ENCODE assay signal across 6 cellular contexts in the genomic region with DNA sequence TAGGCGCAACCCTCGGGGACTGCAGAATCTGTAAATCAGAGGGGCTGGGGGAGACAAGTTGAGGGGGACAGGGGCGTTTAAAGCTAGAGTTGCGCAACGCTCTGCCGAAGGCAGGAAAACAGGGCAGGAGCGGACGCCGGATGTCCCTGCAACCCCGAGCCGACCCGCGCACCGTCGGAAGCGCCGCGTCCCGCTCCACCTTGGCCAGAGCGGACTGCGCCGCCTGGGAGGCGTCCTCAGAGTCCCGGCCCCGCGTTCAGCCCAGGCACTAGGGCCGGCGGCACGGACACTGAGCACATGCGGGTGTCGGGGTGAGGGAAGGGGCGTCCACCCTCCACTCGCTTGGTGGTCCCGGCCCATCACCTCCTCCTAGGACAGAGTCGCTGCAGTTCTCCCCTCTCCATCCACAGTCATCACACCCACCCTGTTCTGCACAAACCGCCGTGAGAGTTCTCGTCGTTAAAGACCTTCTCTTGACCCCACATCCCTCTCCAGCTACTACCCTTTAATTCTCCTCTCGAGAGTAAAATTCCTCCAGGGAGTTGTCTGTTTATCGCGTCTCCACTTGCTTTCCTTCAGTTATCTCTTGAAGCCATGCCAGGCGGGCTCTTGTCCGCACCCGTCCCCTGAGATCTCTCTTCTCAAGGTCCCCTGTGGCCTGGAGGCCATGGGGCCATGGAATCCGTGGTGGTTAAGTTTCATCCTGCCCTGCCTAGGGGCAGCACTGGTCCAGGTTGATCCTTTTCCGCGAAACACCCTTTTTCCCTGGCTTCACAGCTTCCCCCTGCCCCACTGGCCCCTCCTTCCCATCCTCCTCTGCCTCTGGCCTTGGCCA. TPM values are rescaled to one million over a fixed set of nuclear protein-coding genes. Genes with fewer than 3 reads are reported as not detected.
DNase-seq lines count a peak whose midpoint lies in the region; ATAC-seq, FAIRE-seq and TF ChIP-seq lines count a peak whose summit lies in the region.

No MANE protein-coding gene starts in this region.

- H3K4me3 ChIP-seq in keratinocyte (ENCODE audit: control insufficient read depth in 2 of 3, extremely low read depth in 1 of 3, insufficient read depth in 2 of 3, low read depth in 1 of 3, low read length in 3 of 3) = peak overlapping the region; percentile 66 to 81 (median 77)

- H3K27me3 Mint-ChIP-seq in T-helper 17 cell = no peaks in the 10 kb centered on the region

- peak overlapping the region; percentile 83 for H3K9ac ChIP-seq in keratinocyte (ENCODE audit: control insufficient read depth, extremely low read depth, insufficient read depth, low read length)

- no peaks in the 10 kb centered on the region for H4K20me1 ChIP-seq in keratinocyte (ENCODE audit: control insufficient read depth, extremely low read depth, insufficient read depth, low read length)

- dilution Hi-C loops in keratinocyte (cut with MboI; ENCODE audit: extremely low pct_ligation_motif_present, low sequenced_read_pairs) = no loop called here

- no peak for FAIRE-seq in keratinocyte (lab: Jason Lieb, UNC)

- H3K27ac Mint-ChIP-seq in T-helper 17 cell = peak overlapping the region; percentile 93

- no peak overlapping the region for H3K27ac ChIP-seq in keratinocyte (ENCODE audit: control insufficient read depth, insufficient read depth, low read length)

- H3K4me2 ChIP-seq in keratinocyte (ENCODE audit: control insufficient read depth, extremely low read depth, insufficient read depth, low read depth, low read length) = peak overlapping the region; percentile 78

- H3K4me1 Mint-ChIP-seq in T-helper 17 cell = peaks cover 23% of the 10 kb centered on the region

- H3K36me3 ChIP-seq in keratinocyte (ENCODE audit: control insufficient read depth in 2 of 2, extremely low read depth in 1 of 2, insufficient read depth in 2 of 2, low read length in 2 of 2) = peaks cover 1 to 8% of the 10 kb centered on the region in 2 experiments

- TF ChIP-seq CTCF in keratinocyte (optimal IDR thresholded peaks at IDR 0.05 in 1 of 3, IDR thresholded peaks at IDR 0.05 in 1 of 3, conservative IDR thresholded peaks at IDR 0.05 in 1 of 3; ENCODE audit: extremely low read depth in 1 of 3, insufficient read depth in 2 of 3, low read length in 3 of 3) = no peak

- H3K9me1 ChIP-seq in keratinocyte (ENCODE audit: control insufficient read depth, extremely low read depth, insufficient read depth, low read length) = peaks cover 4% of the 10 kb centered on the region

- H3K79me2 ChIP-seq in keratinocyte (ENCODE audit: control insufficient read depth, insufficient read depth, low read length) = peaks cover 13% of the 10 kb centered on the region

- peaks cover 2% of the 10 kb centered on the region for H3K36me3 Mint-ChIP-seq in T-helper 17 cell (ENCODE audit: low read depth)

- H3K4me3 Mint-ChIP-seq in T-helper 17 cell = peak overlapping the region; percentile 87

- ATAC-seq in GM19035 (IDR thresholded peaks at IDR 0.05; ENCODE audit: unreplicated experiment) (peak; percentile 3), T-helper 17 cell (no peak), HG03159 (IDR thresholded peaks at IDR 0.05; ENCODE audit: unreplicated experiment) (no peak)

- H2AFZ ChIP-seq in keratinocyte (ENCODE audit: control insufficient read depth, low read length) = peak overlapping the region; percentile 68

- H3K9me3 ChIP-seq in T-helper 17 cell (ENCODE audit: control insufficient read depth, low read length, poor library complexity, severe bottlenecking) = no peaks in the 10 kb centered on the region
- H3K9me3 ChIP-seq in keratinocyte (ENCODE audit: control insufficient read depth, low read depth, low read length) = no peaks in the 10 kb centered on the region

- H3K4me1 ChIP-seq in keratinocyte (ENCODE audit: control insufficient read depth, extremely low read depth, insufficient read depth, low read length) = peaks cover 44% of the 10 kb centered on the region

- DNase-seq in T-helper 17 cell (no peak), keratinocyte (ENCODE audit: low read depth, low spot score) (no peak), occipital lobe (lab: John Stamatoyannopoulos, UW) (no peak)
- no peak for DNase-seq in activated CD4-positive, alpha-beta T cell treated with anti-CD3 and anti-CD28 coated beads, Interleukin-2, amount 50 U/mL, for 1 hour

- H3K27me3 ChIP-seq in keratinocyte (ENCODE audit: control insufficient read depth, extremely low read depth, insufficient read depth, low read length) = no peaks in the 10 kb centered on the region

RNA-seq across cellular contexts. Expression of gene PDLIM7, which starts 0.8 kb away (rescaled TPM):
- total RNA-seq in T-helper 17 cell = 10 to 100 TPM in 1 of 2 donors, 1 to 10 TPM in 1; 6.8 to 16.2 TPM
- polyA plus RNA-seq in keratinocyte = 48.5 to 83.6 TPM (median 60.5 TPM) in 3 replicates
- 23.4 TPM for polyA plus RNA-seq in keratinocyte (2011; ENCODE audit: low read depth)
- polyA plus RNA-seq in keratinocyte (2011; cell fraction: cytosol; rRNA removed) = 33.0 and 72.1 TPM in 2 replicates
- polyA plus RNA-seq in keratinocyte (2011; cell fraction: nucleus; rRNA removed) = 124 and 193 TPM in 2 replicates
- polyA plus RNA-seq in keratinocyte (2012; ENCODE audit: low replicate concordance) = 35.6 and 111 TPM in 2 replicates
- 39.5 to 63.3 TPM (median 44.1 TPM) in 3 replicates for polyA minus RNA-seq in keratinocyte
- polyA minus RNA-seq in keratinocyte (2011; cell fraction: cytosol; rRNA and poly(A)+ RNA removed) = 84.2 TPM
- 61.5 and 66.3 TPM in 2 replicates for polyA minus RNA-seq in keratinocyte (2011; cell fraction: nucleus; rRNA and poly(A)+ RNA removed)
- 7.8 TPM for total RNA-seq in occipital lobe

RNA-seq across cellular contexts. Expression of gene DOK3, which starts 11.4 kb away (rescaled TPM):
- 1 to 10 TPM; 5.1 to 8.0 TPM for total RNA-seq in T-helper 17 cell
- polyA plus RNA-seq in keratinocyte = 1.5 to 3.6 TPM (median 1.7 TPM) in 3 replicates
- 0.84 TPM for polyA plus RNA-seq in keratinocyte (2011; ENCODE audit: low read depth)
- 1.2 and 1.4 TPM in 2 replicates for polyA plus RNA-seq in keratinocyte (2011; cell fraction: cytosol; rRNA removed)
- polyA plus RNA-seq in keratinocyte (2011; cell fraction: nucleus; rRNA removed) = 12.7 and 16.8 TPM in 2 replicates
- 1.2 and 2.1 TPM in 2 replicates for polyA plus RNA-seq in keratinocyte (2012; ENCODE audit: low replicate concordance)
- 0.75 to 2.6 TPM (median 2.5 TPM) in 3 replicates for polyA minus RNA-seq in keratinocyte
- not detected for polyA minus RNA-seq in keratinocyte (2011; cell fraction: cytosol; rRNA and poly(A)+ RNA removed)
- polyA minus RNA-seq in keratinocyte (2011; cell fraction: nucleus; rRNA and poly(A)+ RNA removed) = 4.9 and 5.4 TPM in 2 replicates
- 3.0 TPM for total RNA-seq in occipital lobe

RNA-seq across cellular contexts. Expression of gene DDX41, which starts 18.5 kb away (rescaled TPM):
- total RNA-seq in T-helper 17 cell (10 to 100 TPM; 58.6 to 66.9 TPM), occipital lobe (63.5 TPM)
- 71.3 to 95.8 TPM (median 81.7 TPM) in 3 replicates for polyA plus RNA-seq in keratinocyte
- polyA plus RNA-seq in keratinocyte (2011; ENCODE audit: low read depth) = 49.8 TPM
- polyA plus RNA-seq in keratinocyte (2011; cell fraction: cytosol; rRNA removed) = 52.7 and 109 TPM in 2 replicates
- 123 and 141 TPM in 2 replicates for polyA plus RNA-seq in keratinocyte (2011; cell fraction: nucleus; rRNA removed)
- polyA plus RNA-seq in keratinocyte (2012; ENCODE audit: low replicate concordance) = 60.4 and 119 TPM in 2 replicates
- polyA minus RNA-seq in keratinocyte = 72.8 to 95.0 TPM (median 76.2 TPM) in 3 replicates
- polyA minus RNA-seq in keratinocyte (2011; cell fraction: cytosol; rRNA and poly(A)+ RNA removed) = 368 TPM
- polyA minus RNA-seq in keratinocyte (2011; cell fraction: nucleus; rRNA and poly(A)+ RNA removed) = 66.2 and 69.3 TPM in 2 replicates

RNA-seq across cellular contexts. Expression of gene DBN1, which starts 24.8 kb away (rescaled TPM):
- total RNA-seq in T-helper 17 cell (1 to 10 TPM; 1.2 to 5.0 TPM), occipital lobe (170 TPM)
- polyA plus RNA-seq in keratinocyte = 57.2 to 73.4 TPM (median 59.4 TPM) in 3 replicates
- polyA plus RNA-seq in keratinocyte (2011; ENCODE audit: low read depth) = 72.5 TPM
- 22.6 and 62.3 TPM in 2 replicates for polyA plus RNA-seq in keratinocyte (2011; cell fraction: cytosol; rRNA removed)
- 107 and 138 TPM in 2 replicates for polyA plus RNA-seq in keratinocyte (2011; cell fraction: nucleus; rRNA removed)
- 24.6 and 97.5 TPM in 2 replicates for polyA plus RNA-seq in keratinocyte (2012; ENCODE audit: low replicate concordance)
- 54.7 to 116 TPM (median 75.6 TPM) in 3 replicates for polyA minus RNA-seq in keratinocyte
- polyA minus RNA-seq in keratinocyte (2011; cell fraction: cytosol; rRNA and poly(A)+ RNA removed) = 127 TPM
- 50.9 and 67.5 TPM in 2 replicates for polyA minus RNA-seq in keratinocyte (2011; cell fraction: nucleus; rRNA and poly(A)+ RNA removed)

RNA-seq across cellular contexts. Expression of gene PRR7, which starts 51.6 kb away (rescaled TPM):
- 10 to 100 TPM; 32.0 to 40.1 TPM for total RNA-seq in T-helper 17 cell
- 1.1 to 4.7 TPM (median 4.3 TPM) in 3 replicates for polyA plus RNA-seq in keratinocyte
- 0.69 TPM for polyA plus RNA-seq in keratinocyte (2011; ENCODE audit: low read depth)
- polyA plus RNA-seq in keratinocyte (2011; cell fraction: cytosol; rRNA removed) = 2.2 and 14.0 TPM in 2 replicates
- polyA plus RNA-seq in keratinocyte (2011; cell fraction: nucleus; rRNA removed) = 2.8 and 7.2 TPM in 2 replicates
- 2.0 and 7.7 TPM in 2 replicates for polyA plus RNA-seq in keratinocyte (2012; ENCODE audit: low replicate concordance)
- polyA minus RNA-seq in keratinocyte = 0.32 to 2.3 TPM (median 0.40 TPM) in 3 replicates
- polyA minus RNA-seq in keratinocyte (2011; cell fraction: cytosol; rRNA and poly(A)+ RNA removed) = 14.4 TPM
- polyA minus RNA-seq in keratinocyte (2011; cell fraction: nucleus; rRNA and poly(A)+ RNA removed) = 2.2 and 3.4 TPM in 2 replicates
- total RNA-seq in occipital lobe = 11.7 TPM
